13 cellular contexts compared by ENCODE assay signal in the genomic region with DNA sequence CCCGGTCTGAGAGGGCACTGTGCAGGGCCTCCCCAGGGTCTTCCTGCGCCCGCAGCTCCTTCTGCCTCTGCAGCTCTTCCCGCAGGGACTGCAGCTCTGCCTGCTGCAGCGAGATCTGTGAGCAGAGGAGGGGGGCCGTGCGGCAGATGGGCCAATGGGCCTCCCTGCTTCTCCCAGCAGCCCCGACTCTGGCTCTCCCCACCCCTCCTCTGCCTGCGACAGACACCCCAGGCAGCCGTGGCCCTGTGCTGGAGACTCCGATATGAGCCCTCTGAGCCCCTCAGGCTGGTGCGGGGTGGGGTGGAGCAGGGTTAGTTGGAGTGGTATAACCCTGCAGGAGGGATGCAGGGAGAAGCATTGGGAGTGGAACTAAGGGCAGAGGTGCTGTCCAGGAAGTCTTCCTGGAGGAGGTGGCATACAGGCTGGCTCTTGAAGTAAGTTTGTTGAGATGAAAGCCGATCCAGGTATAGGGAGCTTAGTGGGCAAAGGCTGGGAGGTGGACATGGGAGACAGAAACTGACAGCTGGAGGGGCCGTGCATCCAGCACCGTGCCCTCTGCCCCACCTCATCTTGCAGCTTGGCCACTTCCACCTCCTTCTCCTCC. TPM values are rescaled to one million over a fixed set of nuclear protein-coding genes. Genes with fewer than 3 reads are reported as not detected.
A peak's percentile ranks its signal among the peaks of the same experiment; 100 is the strongest.
DNase-seq lines count a peak whose midpoint lies in the region; ATAC-seq and TF ChIP-seq lines count a peak whose summit lies in the region.
"Had no signal": no experiment of that assay in that cellular context is flagged by ENCODE, and none has a peak within 500 bp of the region (broad histone marks: within the 10 kb centered on the region; RNA-seq: fewer than 3 reads in every experiment).

No MANE protein-coding gene starts in this region.

- H3K79me2 ChIP-seq in GM23338 (replicated peaks; ENCODE audit: insufficient read depth) = no peaks in the 10 kb centered on the region; the same call in 1 of the 2 replicates

- H3K27ac ChIP-seq in GM23338 (ENCODE audit: low read depth) (no peak overlapping the region), neuronal stem cell (replicated peaks; ENCODE audit: low read length) (no peak overlapping the region), esophagus squamous epithelium (no peak overlapping the region)
- H3K27ac ChIP-seq in effector memory CD4-positive, alpha-beta T cell (ENCODE audit: insufficient read depth, low read length, poor library complexity, severe bottlenecking) = no peak overlapping the region
- H3K27ac ChIP-seq: testis had no signal

- H3K14ac ChIP-seq in neuronal stem cell (ENCODE audit: low read length) = no peak overlapping the region

- no peak overlapping the region for H2BK12ac ChIP-seq in neuronal stem cell (ENCODE audit: low read length)

- no peak for ATAC-seq in activated CD4-positive, alpha-beta T cell treated with anti-CD3 and anti-CD28 coated beads for 36 hours
- no peak for ATAC-seq in GM23338

- no peaks in the 10 kb centered on the region for H3K36me3 ChIP-seq in GM23338 (ENCODE audit: insufficient read depth)
- peaks cover 9 to 26% of the 10 kb centered on the region in 2 donors for H3K36me3 ChIP-seq in neuronal stem cell (replicated peaks in 1 of 2; ENCODE audit: control insufficient read depth in 2 of 2, insufficient read depth in 2 of 2, low read length in 2 of 2)
- H3K36me3 ChIP-seq in effector memory CD4-positive, alpha-beta T cell (ENCODE audit: control insufficient read depth, insufficient read depth, low read length) = peaks cover 20% of the 10 kb centered on the region
- peaks cover 5 to 49% (median 9%) of the 10 kb centered on the region in 3 donors for H3K36me3 ChIP-seq in esophagus squamous epithelium

- H3K27me3 Mint-ChIP-seq in activated CD4-positive, alpha-beta T cell treated with anti-CD3 and anti-CD28 coated beads for 36 hours = peaks cover 33% of the 10 kb centered on the region
- H3K27me3 Mint-ChIP-seq in GM23338 (ENCODE audit: insufficient read depth, low read depth, poor library complexity) = peaks cover 31% of the 10 kb centered on the region
- peaks cover 27% of the 10 kb centered on the region for H3K27me3 Mint-ChIP-seq in activated T-helper 1 cell treated with anti-CD3 and anti-CD28 coated beads, Interleukin-12 subunit alpha, Interleukin-12 subunit beta, Interleukin-2, Interleukin-4 antibody, amounts not matched to agents 30 ng/mL and 10 ng/mL and 1 ng/mL, durations not matched to agents 14 hours and 24 hours and 36 hours (ENCODE audit: insufficient read depth)

- no CpG with 5 or more reads among the region's 15 CpGs for WGBS in neuronal stem cell (ENCODE audit: extremely low coverage in 2 of 2, insufficient read length in 2 of 2, insufficient replicate concordance in 1 of 2), 2 donors
- 22 to 38% methylated on average over 5 to 9 of the region's 15 CpGs for WGBS in esophagus squamous epithelium, 2 donors

- peak overlapping the region; percentile 67 for H3K4me3 Mint-ChIP-seq in activated CD4-positive, alpha-beta T cell treated with anti-CD3 and anti-CD28 coated beads for 36 hours
- H3K4me3 Mint-ChIP-seq in GM23338 = no peak overlapping the region
- peak overlapping the region; percentile 61 for H3K4me3 Mint-ChIP-seq in activated T-helper 1 cell treated with anti-CD3 and anti-CD28 coated beads, Interleukin-12 subunit alpha, Interleukin-12 subunit beta, Interleukin-2, Interleukin-4 antibody, amounts not matched to agents 30 ng/mL and 10 ng/mL and 1 ng/mL, durations not matched to agents 14 hours and 24 hours and 36 hours
- H3K4me3 Mint-ChIP-seq: activated T-cell treated with anti-CD3 and anti-CD28 coated beads, Interleukin-2, amount 50 U/mL, for 24 hours had no signal

- H2AFZ ChIP-seq in GM23338 (no peak overlapping the region), neuronal stem cell (ENCODE audit: low read length) (no peak overlapping the region)

- peak overlapping the region; percentile 2 for H2BK120ac ChIP-seq in neuronal stem cell (ENCODE audit: low read depth, low read length)

- H3K4me2 ChIP-seq in GM23338 (peak overlapping the region; percentile 48), neuronal stem cell (ENCODE audit: insufficient read depth, low read length, poor library complexity, severe bottlenecking) (no peak overlapping the region)

- peak overlapping the region; percentile 96 for H2AK5ac ChIP-seq in neuronal stem cell (ENCODE audit: low read depth, low read length)

- no peaks in the 10 kb centered on the region for H3K79me1 ChIP-seq in neuronal stem cell (ENCODE audit: low read depth, low read length)

- H3K4me1 ChIP-seq in GM23338 (ENCODE audit: insufficient read depth) (peaks cover 27% of the 10 kb centered on the region), neuronal stem cell (ENCODE audit: control insufficient read depth in 2 of 2, insufficient read depth in 1 of 2, low read depth in 1 of 2, low read length in 2 of 2) (peaks cover 4 to 5% of the 10 kb centered on the region in 2 donors), esophagus squamous epithelium (peaks cover 23 to 75% (median 25%) of the 10 kb centered on the region in 3 donors)
- H3K4me1 ChIP-seq in effector memory CD4-positive, alpha-beta T cell (ENCODE audit: control insufficient read depth, insufficient read depth, low read length, poor library complexity, severe bottlenecking) = peaks cover 18% of the 10 kb centered on the region
- H3K4me1 ChIP-seq: testis had no signal

- H3K9me3 ChIP-seq in neuronal stem cell (replicated peaks in 1 of 2; ENCODE audit: control insufficient read depth in 2 of 2, insufficient read depth in 1 of 2, low read depth in 1 of 2, low read length in 2 of 2) = no peaks in the 10 kb centered on the region
- H3K9me3 ChIP-seq in effector memory CD4-positive, alpha-beta T cell (ENCODE audit: control insufficient read depth, low read length) = no peaks in the 10 kb centered on the region
- no peaks in the 10 kb centered on the region for H3K9me3 ChIP-seq in esophagus squamous epithelium
- H3K9me3 ChIP-seq: testis had no signal

- no peak overlapping the region for H4K8ac ChIP-seq in neuronal stem cell (ENCODE audit: low read depth, low read length)

- intact Hi-C loops in activated CD4-positive, alpha-beta T cell treated with anti-CD3 and anti-CD28 coated beads for 36 hours (cut with DNase I, micrococcal nuclease) = loop anchor here (1.0 to 2.0 kb wide), 5 partner anchors 26 to 277 kb away; a partner anchor contains a TSS
- intact Hi-C loops in activated T-helper 1 cell treated with anti-CD3 and anti-CD28 coated beads, Interleukin-12 subunit alpha, Interleukin-12 subunit beta, Interleukin-2, Interleukin-4 antibody, amounts not matched to agents 30 ng/mL and 10 ng/mL and 1 ng/mL, durations not matched to agents 14 hours and 24 hours and 36 hours (cut with micrococcal nuclease) = loop anchor here (1.0 kb wide), 2 partner anchors 9 to 26 kb away; a partner anchor contains a TSS
- intact Hi-C loops in esophagus squamous epithelium (cut with DNase I) = no loop called here

- peak; percentile 32 for DNase-seq in activated CD4-positive, alpha-beta T cell treated with anti-CD3 and anti-CD28 coated beads for 36 hours
- DNase-seq in activated CD4-positive, alpha-beta T cell treated with anti-CD3 and anti-CD28 coated beads for 1 hour = no peak
- peak; percentile 42 for DNase-seq in GM23338 (ENCODE audit: low spot score)
- DNase-seq in activated T-helper 1 cell treated with anti-CD3 and anti-CD28 coated beads, Interleukin-12 subunit alpha, Interleukin-12 subunit beta, Interleukin-2, Interleukin-4 antibody, amounts not matched to agents 30 ng/mL and 10 ng/mL and 1 ng/mL, durations not matched to agents 14 hours and 24 hours and 36 hours (ENCODE audit: low spot score) = no peak
- DNase-seq in neuronal stem cell (ENCODE audit: low spot score) = no peak
- no peak for DNase-seq in effector memory CD4-positive, alpha-beta T cell
- no peak for DNase-seq in germinal center (ENCODE audit: low spot score)
- DNase-seq in esophagus squamous epithelium (lab: John Stamatoyannopoulos, UW) = no peak

- H4K20me1 ChIP-seq in GM23338 (replicated peaks; ENCODE audit: insufficient read depth) = peaks cover 21% of the 10 kb centered on the region

- no peak for TF ChIP-seq CTCF in GM23338 (conservative IDR thresholded peaks at IDR 0.05; ENCODE audit: low read depth in 2 of 2)
- no peak for TF ChIP-seq CTCF in esophagus squamous epithelium (IDR thresholded peaks at IDR 0.05)

- peak overlapping the region; percentile 59 for H3K18ac ChIP-seq in neuronal stem cell (ENCODE audit: low read length)

- H3K9ac ChIP-seq in neuronal stem cell (ENCODE audit: low read depth, low read length, poor library complexity) = peak overlapping the region; percentile 72

- H3K23ac ChIP-seq in neuronal stem cell (ENCODE audit: low read depth, low read length, poor library complexity) = peak overlapping the region; percentile 94

- H2BK5ac ChIP-seq in neuronal stem cell (ENCODE audit: low read length) = no peak overlapping the region

- no peak overlapping the region for H4K91ac ChIP-seq in neuronal stem cell (ENCODE audit: low read depth, low read length, poor library complexity)

- peaks cover 14% of the 10 kb centered on the region for H3K36me3 Mint-ChIP-seq in activated CD4-positive, alpha-beta T cell treated with anti-CD3 and anti-CD28 coated beads for 36 hours (ENCODE audit: low read depth)
- peaks cover 46% of the 10 kb centered on the region for H3K36me3 Mint-ChIP-seq in GM23338 (ENCODE audit: low read depth)
- H3K36me3 Mint-ChIP-seq in activated T-helper 1 cell treated with anti-CD3 and anti-CD28 coated beads, Interleukin-12 subunit alpha, Interleukin-12 subunit beta, Interleukin-2, Interleukin-4 antibody, amounts not matched to agents 30 ng/mL and 10 ng/mL and 1 ng/mL, durations not matched to agents 14 hours and 24 hours and 36 hours (ENCODE audit: low read depth) = peaks cover 17% of the 10 kb centered on the region

- CTCF ChIA-PET in activated CD4-positive, alpha-beta T cell treated with anti-CD3 and anti-CD28 coated beads for 36 hours (lab: Charles Lee) = interaction anchor here (0.6 to 9.6 kb wide), 31 partner anchors 9 to 168 kb away, joined by 3 to 130 read pairs (median 5); a partner anchor contains a TSS

- POLR2A ChIA-PET in activated CD4-positive, alpha-beta T cell treated with anti-CD3 and anti-CD28 coated beads for 36 hours (lab: Charles Lee) = interaction anchor here (0.9 to 1.2 kb wide), 4 partner anchors 9 to 36 kb away, joined by 3 to 4 read pairs (median 3); a partner anchor contains a TSS

- H3K4me3 ChIP-seq in GM23338 = peak overlapping the region; percentile 17; the same call in 1 of the 2 replicates
- no peak overlapping the region for H3K4me3 ChIP-seq in neuronal stem cell (ENCODE audit: low read length in 2 of 2)
- no peak overlapping the region for H3K4me3 ChIP-seq in effector memory CD4-positive, alpha-beta T cell (ENCODE audit: insufficient read depth, low read depth, low read length, poor library complexity, severe bottlenecking)
- H3K4me3 ChIP-seq in esophagus squamous epithelium = no peak overlapping the region

- peaks cover 26% of the 10 kb centered on the region for H3K4me1 Mint-ChIP-seq in activated CD4-positive, alpha-beta T cell treated with anti-CD3 and anti-CD28 coated beads for 36 hours
- H3K4me1 Mint-ChIP-seq in GM23338 = peaks cover 30% of the 10 kb centered on the region
- H3K4me1 Mint-ChIP-seq in activated T-helper 1 cell treated with anti-CD3 and anti-CD28 coated beads, Interleukin-12 subunit alpha, Interleukin-12 subunit beta, Interleukin-2, Interleukin-4 antibody, amounts not matched to agents 30 ng/mL and 10 ng/mL and 1 ng/mL, durations not matched to agents 14 hours and 24 hours and 36 hours (ENCODE audit: low read depth) = peaks cover 35% of the 10 kb centered on the region

- peak overlapping the region; percentile 97 for H2BK15ac ChIP-seq in neuronal stem cell (ENCODE audit: low read length)

- H3K27ac Mint-ChIP-seq in activated CD4-positive, alpha-beta T cell treated with anti-CD3 and anti-CD28 coated beads for 36 hours = peak overlapping the region; percentile 29
- no peak overlapping the region for H3K27ac Mint-ChIP-seq in GM23338
- no peak overlapping the region for H3K27ac Mint-ChIP-seq in activated T-helper 1 cell treated with anti-CD3 and anti-CD28 coated beads, Interleukin-12 subunit alpha, Interleukin-12 subunit beta, Interleukin-2, Interleukin-4 antibody, amounts not matched to agents 30 ng/mL and 10 ng/mL and 1 ng/mL, durations not matched to agents 14 hours and 24 hours and 36 hours
- H3K27ac Mint-ChIP-seq: activated T-cell treated with anti-CD3 and anti-CD28 coated beads, Interleukin-2, amount 50 U/mL, for 24 hours had no signal

- H3K9me2 ChIP-seq in GM23338 (ENCODE audit: insufficient read depth) = no peaks in the 10 kb centered on the region

- TF ChIP-seq POLR2A in esophagus squamous epithelium (IDR thresholded peaks at IDR 0.05) = no peak

- peaks cover 45% of the 10 kb centered on the region for H3F3A ChIP-seq in GM23338 (replicated peaks; ENCODE audit: low read depth)

- H3K9me3 Mint-ChIP-seq in activated CD4-positive, alpha-beta T cell treated with anti-CD3 and anti-CD28 coated beads for 36 hours (ENCODE audit: low read depth) = no peaks in the 10 kb centered on the region
- H3K9me3 Mint-ChIP-seq in GM23338 = no peaks in the 10 kb centered on the region; the same call in 1 of the 3 replicates
- no peaks in the 10 kb centered on the region for H3K9me3 Mint-ChIP-seq in activated T-helper 1 cell treated with anti-CD3 and anti-CD28 coated beads, Interleukin-12 subunit alpha, Interleukin-12 subunit beta, Interleukin-2, Interleukin-4 antibody, amounts not matched to agents 30 ng/mL and 10 ng/mL and 1 ng/mL, durations not matched to agents 14 hours and 24 hours and 36 hours
- H3K9me3 Mint-ChIP-seq: activated T-cell treated with anti-CD3 and anti-CD28 coated beads, Interleukin-2, amount 50 U/mL, for 24 hours had no signal

- H3K27me3 ChIP-seq in GM23338 (ENCODE audit: insufficient read depth) (peaks cover 16% of the 10 kb centered on the region), neuronal stem cell (ENCODE audit: control insufficient read depth in 3 of 3, insufficient read depth in 3 of 3, low read depth in 1 of 3, low read length in 3 of 3) (peaks cover 0 to 17% (median 5%) of the 10 kb centered on the region in 3 experiments), esophagus squamous epithelium (peaks cover 0 to 56% (median 0%) of the 10 kb centered on the region in 4 donors)
- no peaks in the 10 kb centered on the region for H3K27me3 ChIP-seq in effector memory CD4-positive, alpha-beta T cell (replicated peaks; ENCODE audit: control insufficient read depth, insufficient read depth, low read length, poor library complexity, severe bottlenecking)
- H3K27me3 ChIP-seq: testis had no signal

- no peak overlapping the region for H3K4ac ChIP-seq in neuronal stem cell (ENCODE audit: low read length)

RNA-seq across cellular contexts. Expression of a gene that starts 5.0 kb away (rescaled TPM):
- total RNA-seq in activated CD4-positive, alpha-beta T cell treated with anti-CD3 and anti-CD28 coated beads for 36 hours = 10 to 100 TPM; 46.9 to 50.2 TPM
- total RNA-seq in GM23338 (2014; rRNA removed; shearing (Covaris generic)) = 71.4 and 86.6 TPM in 2 replicates
- 90.6 and 96.1 TPM in 2 replicates for polyA plus RNA-seq in GM23338 (2016; fragmentation: Nextera tagmentation; extraction: Ambion mirVana)
- total RNA-seq in activated T-helper 1 cell treated with anti-CD3 and anti-CD28 coated beads, Interleukin-12 subunit alpha, Interleukin-12 subunit beta, Interleukin-2, Interleukin-4 antibody, amounts not matched to agents 30 ng/mL and 10 ng/mL and 1 ng/mL, durations not matched to agents 14 hours and 24 hours and 36 hours = 48.3 and 49.0 TPM in 2 replicates
- 24.2 TPM for polyA plus RNA-seq in neuronal stem cell (2013, experiment 1 of 2)
- 23.0 TPM for polyA plus RNA-seq in neuronal stem cell (2013, experiment 2 of 2)
- total RNA-seq in esophagus squamous epithelium = 10 to 100 TPM; 17.4 to 27.9 (median 25.8) TPM

RNA-seq across cellular contexts. Expression of a gene that starts 5.1 kb away (rescaled TPM):
- total RNA-seq in activated CD4-positive, alpha-beta T cell treated with anti-CD3 and anti-CD28 coated beads for 36 hours = 10 to 100 TPM; 30.0 to 30.7 TPM
- 17.5 and 30.2 TPM in 2 replicates for total RNA-seq in GM23338 (2014; rRNA removed; shearing (Covaris generic))
- polyA plus RNA-seq in GM23338 (2016; fragmentation: Nextera tagmentation; extraction: Ambion mirVana) = 192 and 211 TPM in 2 replicates
- total RNA-seq in activated T-helper 1 cell treated with anti-CD3 and anti-CD28 coated beads, Interleukin-12 subunit alpha, Interleukin-12 subunit beta, Interleukin-2, Interleukin-4 antibody, amounts not matched to agents 30 ng/mL and 10 ng/mL and 1 ng/mL, durations not matched to agents 14 hours and 24 hours and 36 hours = 30.0 and 30.9 TPM in 2 replicates
- 113 TPM for polyA plus RNA-seq in neuronal stem cell (2013, experiment 1 of 2)
- 117 TPM for polyA plus RNA-seq in neuronal stem cell (2013, experiment 2 of 2)
- total RNA-seq in esophagus squamous epithelium = 10 to 100 TPM; 17.9 to 32.4 (median 18.4) TPM

RNA-seq across cellular contexts. Expression of a gene that starts 7.9 kb away (rescaled TPM):
- 1 to 10 TPM in 1 of 2 experiments, under 1 TPM in 1; 0.58 to 1.2 TPM for total RNA-seq in activated CD4-positive, alpha-beta T cell treated with anti-CD3 and anti-CD28 coated beads for 36 hours
- total RNA-seq in GM23338 (2014; rRNA removed; shearing (Covaris generic)) = 17.5 and 18.4 TPM in 2 replicates
- polyA plus RNA-seq in GM23338 (2016; fragmentation: Nextera tagmentation; extraction: Ambion mirVana) = 12.7 and 13.4 TPM in 2 replicates
- total RNA-seq in activated T-helper 1 cell treated with anti-CD3 and anti-CD28 coated beads, Interleukin-12 subunit alpha, Interleukin-12 subunit beta, Interleukin-2, Interleukin-4 antibody, amounts not matched to agents 30 ng/mL and 10 ng/mL and 1 ng/mL, durations not matched to agents 14 hours and 24 hours and 36 hours = 0.20 TPM in 1 of 2 replicates, not detected in the other
- polyA plus RNA-seq in neuronal stem cell (2013, experiment 1 of 2) = not detected
- not detected for polyA plus RNA-seq in neuronal stem cell (2013, experiment 2 of 2)
- 100 to 1,000 TPM in 2 of 4 donors, 10 to 100 TPM in 2; 54.9 to 204 (median 96.4) TPM for total RNA-seq in esophagus squamous epithelium

RNA-seq across cellular contexts. Expression of a gene that starts 8.7 kb away (rescaled TPM):
- total RNA-seq in activated CD4-positive, alpha-beta T cell treated with anti-CD3 and anti-CD28 coated beads for 36 hours = 1 to 10 TPM; 5.4 to 7.7 TPM
- total RNA-seq in GM23338 (2014; rRNA removed; shearing (Covaris generic)) = 78.0 and 100.0 TPM in 2 replicates
- polyA plus RNA-seq in GM23338 (2016; fragmentation: Nextera tagmentation; extraction: Ambion mirVana) = 152 and 155 TPM in 2 replicates
- 4.9 and 5.5 TPM in 2 replicates for total RNA-seq in activated T-helper 1 cell treated with anti-CD3 and anti-CD28 coated beads, Interleukin-12 subunit alpha, Interleukin-12 subunit beta, Interleukin-2, Interleukin-4 antibody, amounts not matched to agents 30 ng/mL and 10 ng/mL and 1 ng/mL, durations not matched to agents 14 hours and 24 hours and 36 hours
- polyA plus RNA-seq in neuronal stem cell (2013, experiment 1 of 2) = 10.4 TPM
- polyA plus RNA-seq in neuronal stem cell (2013, experiment 2 of 2) = 10.2 TPM
- 10 to 100 TPM; 15.3 to 46.0 (median 28.6) TPM for total RNA-seq in esophagus squamous epithelium

RNA-seq across cellular contexts. Expression of a gene that starts 10.8 kb away (rescaled TPM):
- total RNA-seq in activated CD4-positive, alpha-beta T cell treated with anti-CD3 and anti-CD28 coated beads for 36 hours = not detected
- total RNA-seq in GM23338 (2014; rRNA removed; shearing (Covaris generic)) = 961 and 1,028 TPM in 2 replicates
- 537 and 551 TPM in 2 replicates for polyA plus RNA-seq in GM23338 (2016; fragmentation: Nextera tagmentation; extraction: Ambion mirVana)
- total RNA-seq in activated T-helper 1 cell treated with anti-CD3 and anti-CD28 coated beads, Interleukin-12 subunit alpha, Interleukin-12 subunit beta, Interleukin-2, Interleukin-4 antibody, amounts not matched to agents 30 ng/mL and 10 ng/mL and 1 ng/mL, durations not matched to agents 14 hours and 24 hours and 36 hours = not detected in 2 replicates
- 14.1 TPM for polyA plus RNA-seq in neuronal stem cell (2013, experiment 1 of 2)
- 14.2 TPM for polyA plus RNA-seq in neuronal stem cell (2013, experiment 2 of 2)
- total RNA-seq in esophagus squamous epithelium = not detected
- total RNA-seq: fibroblast of villous mesenchyme, HT-29, SK-MEL-5 had no signal

Comparison
In these comparisons a context has a peak if more than half of its experiments do, and no peak if none do; other contexts are left out.
1. DNase-seq: peak in activated CD4-positive, alpha-beta T cell treated with anti-CD3 and anti-CD28 coated beads for 36 hours (single experiment) and GM23338 (single experiment); none in activated CD4-positive, alpha-beta T cell treated with anti-CD3 and anti-CD28 coated beads for 1 hour (single experiment), activated T-helper 1 cell treated with anti-CD3 and anti-CD28 coated beads, Interleukin-12 subunit alpha, Interleukin-12 subunit beta, Interleukin-2, Interleukin-4 antibody, amounts not matched to agents 30 ng/mL and 10 ng/mL and 1 ng/mL, durations not matched to agents 14 hours and 24 hours and 36 hours (single experiment), neuronal stem cell (single experiment), effector memory CD4-positive, alpha-beta T cell (0 of 3), germinal center (single experiment) and esophagus squamous epithelium (single experiment).